Comparison of ENCODE assay signal across 10 cellular contexts in the genomic region with DNA sequence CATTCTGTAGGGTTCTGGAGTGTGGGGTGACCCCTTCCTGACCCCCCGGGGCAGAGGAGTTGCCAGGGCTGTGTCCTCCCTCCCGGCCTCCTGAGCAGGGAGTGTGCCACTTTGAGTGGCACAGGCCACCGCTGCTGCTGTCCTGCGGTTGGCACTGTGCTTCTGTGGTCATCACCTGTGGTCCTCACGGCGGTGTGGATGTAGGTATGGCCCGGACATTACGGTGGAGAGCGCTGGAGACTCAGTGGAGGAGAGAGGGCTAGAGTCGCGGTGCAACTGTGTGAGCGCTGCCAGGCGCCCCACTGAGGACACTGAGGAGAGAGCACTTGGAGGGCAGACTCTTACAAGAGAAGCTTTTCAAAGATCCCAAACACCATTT. TPM values are rescaled to one million over a fixed set of nuclear protein-coding genes. Genes with fewer than 3 reads are reported as not detected.
DNase-seq lines count a peak whose midpoint lies in the region; ATAC-seq and TF ChIP-seq lines count a peak whose summit lies in the region.
"Had no signal": no experiment of that assay in that cellular context is flagged by ENCODE, and none has a peak within 500 bp of the region (broad histone marks: within the 10 kb centered on the region; RNA-seq: fewer than 3 reads in every experiment).

No MANE protein-coding gene starts in this region.

- H3K36me3 Mint-ChIP-seq in activated CD4-positive, alpha-beta memory T cell treated with anti-CD3 and anti-CD28 coated beads, Interleukin-2, amount 10 ng/mL, durations not matched to agents 7 days and 5 days (ENCODE audit: low read depth), result peaks cover 73% of the 10 kb centered on the region

- H3K4me1 ChIP-seq in HEK293 (ENCODE audit: control insufficient read depth, insufficient read depth, low read length) (no peaks in the 10 kb centered on the region), hepatocyte (ENCODE audit: insufficient read depth) (peaks cover 46% of the 10 kb centered on the region), skeletal muscle tissue (ENCODE audit: control insufficient read depth in 3 of 3, insufficient read depth in 3 of 3, low read length in 3 of 3) (peaks cover 61 to 72% (median 61%) of the 10 kb centered on the region in 3 donors)

- ATAC-seq in HG03280 (IDR thresholded peaks at IDR 0.05; ENCODE audit: unreplicated experiment), result no peak

- DNase-seq in activated CD4-positive, alpha-beta memory T cell treated with anti-CD3 and anti-CD28 coated beads, Interleukin-2, amount 10 ng/mL, durations not matched to agents 7 days and 5 days, result no peak
- DNase-seq in hepatocyte (ENCODE audit: low spot score), result no peak
- DNase-seq in GM19238 (ENCODE audit: insufficient read length, low spot score), result no peak
- DNase-seq in NCI-H2227 treated with DMSO at 0.1 percent for 48 hours (lab: John Stamatoyannopoulos, UW), result no peak
- no peak for DNase-seq in cerebellum (ENCODE audit: low spot score)
- DNase-seq: activated CD4-positive, alpha-beta T cell treated with anti-CD3 and anti-CD28 coated beads, Interleukin-2, amount 50 U/mL, for 1 hour; DMS53 had no signal

- H3K4me1 Mint-ChIP-seq in activated CD4-positive, alpha-beta memory T cell treated with anti-CD3 and anti-CD28 coated beads, Interleukin-2, amount 10 ng/mL, durations not matched to agents 7 days and 5 days, result peaks cover 85% of the 10 kb centered on the region

- H4K20me1 ChIP-seq in hepatocyte (ENCODE audit: insufficient read depth, poor library complexity, severe bottlenecking), result peaks cover 3% of the 10 kb centered on the region

- POLR2A ChIA-PET in HEK293 (lab: Yijun Ruan, JAX), result interaction anchor here (0.6 kb wide), 1 partner anchor 55 kb away, joined by 3 read pairs; no protein-coding TSS in a partner anchor
- POLR2A ChIA-PET in activated CD4-positive, alpha-beta memory T cell treated with anti-CD3 and anti-CD28 coated beads, Interleukin-2, amount 10 ng/mL, durations not matched to agents 7 days and 5 days (lab: Charles Lee), result interaction anchor here (0.8 to 1.8 kb wide), 3 partner anchors 10 to 63 kb away, joined by 3 to 5 read pairs (median 4); no protein-coding TSS in a partner anchor

- peak overlapping the region in 2 of 3 donors; percentile 12 to 23 for H3K9ac ChIP-seq in skeletal muscle tissue (ENCODE audit: low read depth in 1 of 3, low read length in 3 of 3)

- H2AFZ ChIP-seq in hepatocyte, result no peak overlapping the region

- H3K27ac ChIP-seq in HEK293 (ENCODE audit: extremely low read depth, low read depth, low read length) (no peak overlapping the region), hepatocyte (peak overlapping the region; percentile 90), skeletal muscle tissue (ENCODE audit: low read depth, low read length) (peak overlapping the region; percentile 95)

- peak overlapping the region; percentile 96 for H3K27ac Mint-ChIP-seq in activated CD4-positive, alpha-beta memory T cell treated with anti-CD3 and anti-CD28 coated beads, Interleukin-2, amount 10 ng/mL, durations not matched to agents 7 days and 5 days

- H3K36me3 ChIP-seq in HEK293 (ENCODE audit: control insufficient read depth in 2 of 2, insufficient read depth in 1 of 2, low read length in 2 of 2), result peaks cover 7 to 85% of the 10 kb centered on the region in 2 experiments; a peak in 2 of 3 replicates
- H3K36me3 ChIP-seq in hepatocyte (replicated peaks; ENCODE audit: insufficient read depth, low read depth), result no peaks in the 10 kb centered on the region
- H3K36me3 ChIP-seq in skeletal muscle tissue (ENCODE audit: control insufficient read depth in 3 of 3, insufficient read depth in 3 of 3, low read length in 3 of 3), result peaks cover 9 to 23% (median 20%) of the 10 kb centered on the region in 3 donors

- H3K4me3 ChIP-seq in HEK293 (ENCODE audit: low read depth, low read length) (no peak overlapping the region), hepatocyte (no peak overlapping the region), skeletal muscle tissue (ENCODE audit: low read length in 3 of 3) (no peak overlapping the region)

- H3K27me3 ChIP-seq in hepatocyte (no peaks in the 10 kb centered on the region), skeletal muscle tissue (ENCODE audit: control insufficient read depth in 3 of 3, insufficient read depth in 3 of 3, low read length in 3 of 3) (no peaks in the 10 kb centered on the region)

- H3K4me3 Mint-ChIP-seq in activated CD4-positive, alpha-beta memory T cell treated with anti-CD3 and anti-CD28 coated beads, Interleukin-2, amount 10 ng/mL, durations not matched to agents 7 days and 5 days, result no peak overlapping the region

- no peaks in the 10 kb centered on the region for H3K9me3 Mint-ChIP-seq in activated CD4-positive, alpha-beta memory T cell treated with anti-CD3 and anti-CD28 coated beads, Interleukin-2, amount 10 ng/mL, durations not matched to agents 7 days and 5 days

- no peak overlapping the region for H3K4me2 ChIP-seq in hepatocyte

- H3K9me3 ChIP-seq in HEK293 (ENCODE audit: control insufficient read depth, insufficient read depth, low read depth, low read length), result no peaks in the 10 kb centered on the region
- H3K9me3 ChIP-seq in hepatocyte (ENCODE audit: low read depth), result no peaks in the 10 kb centered on the region
- H3K9me3 ChIP-seq in skeletal muscle tissue (ENCODE audit: control insufficient read depth in 3 of 3, low read length in 3 of 3), result no peaks in the 10 kb centered on the region

- H3K27me3 Mint-ChIP-seq in activated CD4-positive, alpha-beta memory T cell treated with anti-CD3 and anti-CD28 coated beads, Interleukin-2, amount 10 ng/mL, durations not matched to agents 7 days and 5 days, result no peaks in the 10 kb centered on the region

- H3K79me2 ChIP-seq in hepatocyte, result peaks cover 47% of the 10 kb centered on the region

- CTCF ChIA-PET in HEK293 (lab: Yijun Ruan, JAX), result interaction anchor here (3.0 to 11.5 kb wide), 2 partner anchors 57 to 166 kb away, joined by 13 to 137 read pairs; partner anchors contain the start of gene SOCS3
- CTCF ChIA-PET in activated CD4-positive, alpha-beta memory T cell treated with anti-CD3 and anti-CD28 coated beads, Interleukin-2, amount 10 ng/mL, durations not matched to agents 7 days and 5 days (lab: Charles Lee), result no interaction called here

- TF ChIP-seq CTCF in HEK293 (tag by site-specific recombination; IDR thresholded peaks at IDR 0.05), result no peak
- no peak for TF ChIP-seq CTCF in hepatocyte (IDR thresholded peaks at IDR 0.05; ENCODE audit: poor library complexity)

- no peaks in the 10 kb centered on the region for H3K9me2 ChIP-seq in hepatocyte (replicated peaks; ENCODE audit: insufficient read depth)

- 98% methylated on average over 13 of the region's 13 CpGs for WGBS in hepatocyte (ENCODE audit: low lambda C conversion rate, missing lambda C conversion rate)

TF ChIP-seq in HEK293, 187 proteins besides CTCF, POLR2A, EP300 and RAD21:
- TF ChIP-seq ZNF16 (tag by site-specific recombination; IDR thresholded peaks at IDR 0.05; ENCODE audit: low read depth) (no peak), GLIS2 (tag by site-specific recombination; IDR thresholded peaks at IDR 0.05) (peak; percentile 29; the same call in 1 of the 2 replicates)

RNA-seq across cellular contexts. Expression of gene PGS1, which starts 39.1 kb away (rescaled TPM):
- 10 to 100 TPM; 70.7 to 75.5 TPM for total RNA-seq in activated CD4-positive, alpha-beta memory T cell treated with anti-CD3 and anti-CD28 coated beads, Interleukin-2, amount 10 ng/mL, durations not matched to agents 7 days and 5 days
- total RNA-seq in hepatocyte, result 30.4 and 36.0 TPM in 2 replicates
- polyA plus RNA-seq in hepatocyte, result 42.5 and 52.2 TPM in 2 replicates
- total RNA-seq in skeletal muscle tissue, result 15.1 TPM
- 41.8 TPM for total RNA-seq in cerebellum

RNA-seq across cellular contexts. Expression of gene SOCS3, which starts 57.6 kb away (rescaled TPM):
- 10 to 100 TPM; 68.7 to 69.8 TPM for total RNA-seq in activated CD4-positive, alpha-beta memory T cell treated with anti-CD3 and anti-CD28 coated beads, Interleukin-2, amount 10 ng/mL, durations not matched to agents 7 days and 5 days
- total RNA-seq in hepatocyte, result 130 and 172 TPM in 2 replicates
- polyA plus RNA-seq in hepatocyte, result 181 and 246 TPM in 2 replicates
- total RNA-seq in skeletal muscle tissue, result 15.7 TPM
- total RNA-seq in cerebellum, result 10.7 TPM
